In genomic region chr2:49801898-49802297, GRCh38 we compare ENCODE assay signal across 19 cellular contexts.
"Had no signal": no experiment of that assay in that cellular context is flagged by ENCODE, and none has a peak within 500 bp of the region (broad histone marks: within the 10 kb centered on the region; RNA-seq: fewer than 3 reads in every experiment).

No MANE protein-coding gene starts in this region.

- DNase-seq: activated CD4-positive, alpha-beta T cell treated with anti-CD3 and anti-CD28 coated beads, Interleukin-2, amount 50 U/mL, for 4 hours; activated gamma-delta T cell; adrenal gland; colonic mucosa; endodermal cell; heart left ventricle; immature natural killer cell; mesenchymal stem cell; naive thymus-derived CD8-positive, alpha-beta T cell; ovary; stimulated activated CD4-positive, alpha-beta T cell treated with anti-CD3 and anti-CD28 coated beads, Interleukin-12 subunit alpha, Interleukin-12 subunit beta, amount 100 ng/mL, for 4 hours; stimulated activated CD4-positive, alpha-beta T cell treated with anti-CD3 and anti-CD28 coated beads, Interleukin-1b, Interleukin-23, amount 100 ng/mL, for 48 hours; stimulated activated naive CD8-positive, alpha-beta T cell treated with anti-CD3 and anti-CD28 coated beads, Interleukin-15, Interleukin-2, amounts not matched to agents 100 U/mL and 50 U/mL, for 24 hours; trophoblast cell had no signal

- ATAC-seq: heart left ventricle; naive thymus-derived CD8-positive, alpha-beta T cell; stimulated activated naive CD8-positive, alpha-beta T cell treated with anti-CD3 and anti-CD28 coated beads, Interleukin-15, Interleukin-2, amounts not matched to agents 100 U/mL and 50 U/mL, for 24 hours had no signal

- FAIRE-seq: frontal cortex, TTC549 had no signal

- H3K27me3 ChIP-seq: adrenal gland, colonic mucosa, heart left ventricle, ovary, vagina had no signal

- H3K27ac ChIP-seq: adrenal gland, colonic mucosa, heart left ventricle, ovary, vagina had no signal

- H3K9me3 ChIP-seq: adrenal gland, colonic mucosa, heart left ventricle, ovary, vagina had no signal

- H3K36me3 ChIP-seq: adrenal gland, colonic mucosa, heart left ventricle, ovary, vagina had no signal

- H3K4me3 Mint-ChIP-seq: activated naive CD4-positive, alpha-beta T cell treated with anti-CD3 and anti-CD28 coated beads, Interleukin-2, amount 50 U/mL, for 24 hours; central memory CD8-positive, alpha-beta T cell; endodermal cell; immature natural killer cell; naive thymus-derived CD8-positive, alpha-beta T cell had no signal

- H3K9me3 Mint-ChIP-seq: activated naive CD4-positive, alpha-beta T cell treated with anti-CD3 and anti-CD28 coated beads, Interleukin-2, amount 50 U/mL, for 24 hours had no signal

- H3K27me3 Mint-ChIP-seq: activated naive CD4-positive, alpha-beta T cell treated with anti-CD3 and anti-CD28 coated beads, Interleukin-2, amount 50 U/mL, for 24 hours; central memory CD8-positive, alpha-beta T cell; naive thymus-derived CD8-positive, alpha-beta T cell had no signal

- H3K4me1 ChIP-seq: adrenal gland, colonic mucosa, heart left ventricle, vagina had no signal

- H3K4me1 Mint-ChIP-seq: activated naive CD4-positive, alpha-beta T cell treated with anti-CD3 and anti-CD28 coated beads, Interleukin-2, amount 50 U/mL, for 24 hours; central memory CD8-positive, alpha-beta T cell; immature natural killer cell; naive thymus-derived CD8-positive, alpha-beta T cell had no signal

- H3K36me3 Mint-ChIP-seq: activated naive CD4-positive, alpha-beta T cell treated with anti-CD3 and anti-CD28 coated beads, Interleukin-2, amount 50 U/mL, for 24 hours; naive thymus-derived CD8-positive, alpha-beta T cell had no signal

- H3K4me3 ChIP-seq: adrenal gland, colonic mucosa, heart left ventricle, ovary, vagina had no signal

- H3K27ac Mint-ChIP-seq: activated naive CD4-positive, alpha-beta T cell treated with anti-CD3 and anti-CD28 coated beads, Interleukin-2, amount 50 U/mL, for 24 hours; endodermal cell; immature natural killer cell; naive thymus-derived CD8-positive, alpha-beta T cell had no signal
